ENCODE assay signal across 9 cellular contexts in the genomic region with DNA sequence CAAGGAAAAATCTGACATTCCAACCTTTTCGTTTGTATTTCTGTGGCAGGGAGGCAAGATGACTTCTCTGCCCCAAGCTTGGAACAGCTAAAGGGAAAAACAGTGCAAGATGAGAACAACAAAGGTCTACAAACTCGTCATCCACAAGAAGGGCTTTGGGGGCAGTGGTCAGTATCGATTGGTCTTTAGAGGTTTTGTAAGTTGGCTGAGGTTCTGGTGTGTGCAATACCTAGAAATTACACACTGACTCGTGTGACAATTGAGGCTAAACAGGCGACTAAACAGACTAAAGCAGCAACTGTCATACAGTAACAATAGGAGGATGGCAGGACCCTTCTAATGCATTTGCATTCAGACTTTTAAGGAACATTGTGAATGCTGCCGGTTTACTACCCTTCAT. TPM values are rescaled to one million over a fixed set of nuclear protein-coding genes. Genes with fewer than 3 reads are reported as not detected.
A peak's percentile ranks its signal among the peaks of the same experiment; 100 is the strongest.
DNase-seq lines count a peak whose midpoint lies in the region; ATAC-seq and TF ChIP-seq lines count a peak whose summit lies in the region.
"Had no signal": no experiment of that assay in that cellular context is flagged by ENCODE, and none has a peak within 500 bp of the region (broad histone marks: within the 10 kb centered on the region; RNA-seq: fewer than 3 reads in every experiment).

No MANE protein-coding gene starts in this region.

- H3K79me2 ChIP-seq in Karpas-422 (ENCODE audit: low read length), result peaks cover 37% of the 10 kb centered on the region

- peak overlapping the region; percentile 92 for H3K4me2 ChIP-seq in Karpas-422 (ENCODE audit: low read depth, low read length, poor library complexity, severe bottlenecking)

- CTCF ChIA-PET in naive thymus-derived CD4-positive, alpha-beta T cell (lab: Charles Lee), result interaction anchor here (0.7 kb wide), 1 partner anchor 84 kb away, joined by 5 read pairs; no protein-coding TSS in a partner anchor
- CTCF ChIA-PET in HEK293T (lab: Yijun Ruan, JAX), result no interaction called here

- H3K9me2 ChIP-seq in Karpas-422 (replicated peaks; ENCODE audit: insufficient read depth, low read length), result no peaks in the 10 kb centered on the region

- H4K20me1 ChIP-seq in Karpas-422 (ENCODE audit: insufficient read depth, low read depth, low read length), result no peaks in the 10 kb centered on the region

- TF ChIP-seq CTCF in BE2C (IDR thresholded peaks at IDR 0.05; ENCODE audit: low read depth, low read length) (no peak), choroid plexus epithelial cell (conservative IDR thresholded peaks at IDR 0.05; ENCODE audit: low read depth, low read length) (no peak)

- H3K36me3 ChIP-seq in BE2C, result peaks cover 4% of the 10 kb centered on the region; the same call in 1 of the 2 replicates
- H3K36me3 ChIP-seq in Karpas-422 (ENCODE audit: insufficient read depth, low read length), result peaks cover 13% of the 10 kb centered on the region
- H3K36me3 ChIP-seq in naive thymus-derived CD4-positive, alpha-beta T cell (ENCODE audit: control insufficient read depth in 2 of 3, insufficient read depth in 3 of 3, low read length in 3 of 3), result peaks cover 0 to 11% (median 4%) of the 10 kb centered on the region in 3 experiments

- intact Hi-C loops in naive thymus-derived CD4-positive, alpha-beta T cell (cut with micrococcal nuclease), result loop anchor here (1.0 to 10.0 kb wide), 14 partner anchors 78 to 1988 kb away; partner anchors contain the start of genes FBXO7 (in 2 of the 2), PES1 (in 2 of the 2), PIK3IP1 (in 2 of the 2) and DRG1 (in 1 of the 2)

- no peaks in the 10 kb centered on the region for H3K27me3 ChIP-seq in BE2C
- no peaks in the 10 kb centered on the region for H3K27me3 ChIP-seq in Karpas-422 (ENCODE audit: low read length)
- H3K27me3 ChIP-seq in naive thymus-derived CD4-positive, alpha-beta T cell (ENCODE audit: control insufficient read depth in 2 of 2, insufficient read depth in 2 of 2, low read length in 2 of 2), result no peaks in the 10 kb centered on the region

- peak overlapping the region; percentile 94 to 100 (median 98) for H3K27ac Mint-ChIP-seq in naive thymus-derived CD4-positive, alpha-beta T cell

- H3K36me3 Mint-ChIP-seq in naive thymus-derived CD4-positive, alpha-beta T cell, result peaks cover 0 to 4% (median 0%) of the 10 kb centered on the region in 5 donors

- H3K9me3 ChIP-seq in BE2C (no peaks in the 10 kb centered on the region), Karpas-422 (ENCODE audit: low read length) (no peaks in the 10 kb centered on the region)
- H3K9me3 ChIP-seq in naive thymus-derived CD4-positive, alpha-beta T cell (ENCODE audit: control insufficient read depth in 2 of 3, low read length in 3 of 3), result no peaks in the 10 kb centered on the region

- peaks cover 0 to 2% (median 0%) of the 10 kb centered on the region in 5 donors for H3K27me3 Mint-ChIP-seq in naive thymus-derived CD4-positive, alpha-beta T cell

- ATAC-seq in naive thymus-derived CD4-positive, alpha-beta T cell, result no peak
- ATAC-seq in GM19452 (IDR thresholded peaks at IDR 0.05; ENCODE audit: unreplicated experiment), result no peak

- H3K4me1 Mint-ChIP-seq in naive thymus-derived CD4-positive, alpha-beta T cell, result peaks cover 21 to 41% (median 38%) of the 10 kb centered on the region in 7 donors

- H3K4me3 ChIP-seq in BE2C (ENCODE audit: low read depth, low read length) (peak overlapping the region; percentile 86), Karpas-422 (ENCODE audit: low read length) (peak overlapping the region; percentile 92), choroid plexus epithelial cell (ENCODE audit: low read depth, low read length) (peak overlapping the region; percentile 77)
- H3K4me3 ChIP-seq in naive thymus-derived CD4-positive, alpha-beta T cell (ENCODE audit: low read length), result peak overlapping the region; percentile 65

- DNase-seq in BE2C (no peak), Karpas-422 (no peak), choroid plexus epithelial cell (ENCODE audit: low read depth) (no peak), COR-L47 (lab: John Stamatoyannopoulos, UW) (no peak), HEK293T (ENCODE audit: extremely low spot score) (no peak)
- no peak for DNase-seq in naive thymus-derived CD4-positive, alpha-beta T cell
- DNase-seq in activated CD4-positive, alpha-beta T cell treated with anti-CD3 and anti-CD28 coated beads for 48 hours, result no peak
- DNase-seq: NCI-H2029 treated with DMSO at 0.1 percent for 48 hours had no signal

- H3K9me3 Mint-ChIP-seq in naive thymus-derived CD4-positive, alpha-beta T cell, result peaks cover 0 to 3% (median 0%) of the 10 kb centered on the region in 11 donors

- peak overlapping the region; percentile 90 for H3K9ac ChIP-seq in Karpas-422 (ENCODE audit: low read length)

- peak overlapping the region; percentile 48; the same call in 1 of the 2 replicates for H3K27ac ChIP-seq in Karpas-422 (ENCODE audit: low read length)
- H3K27ac ChIP-seq in naive thymus-derived CD4-positive, alpha-beta T cell (ENCODE audit: low read depth, low read length), result peak overlapping the region; percentile 87

- POLR2A ChIA-PET in naive thymus-derived CD4-positive, alpha-beta T cell (lab: Charles Lee), result interaction anchor here (0.5 to 0.9 kb wide), 2 partner anchors 16 to 477 kb away, joined by 3 to 4 read pairs; no protein-coding TSS in a partner anchor
- POLR2A ChIA-PET in HEK293T (lab: Yijun Ruan, JAX), result no interaction called here

- no peak overlapping the region for H2AFZ ChIP-seq in Karpas-422 (ENCODE audit: low read length)

- H3K4me1 ChIP-seq in BE2C (peaks cover 9% of the 10 kb centered on the region), Karpas-422 (ENCODE audit: low read length) (peaks cover 39% of the 10 kb centered on the region)
- H3K4me1 ChIP-seq in naive thymus-derived CD4-positive, alpha-beta T cell (ENCODE audit: control insufficient read depth in 2 of 2, insufficient read depth in 2 of 2, low read length in 2 of 2), result peaks cover 20 to 22% of the 10 kb centered on the region in 2 donors

- H3K4me3 Mint-ChIP-seq in naive thymus-derived CD4-positive, alpha-beta T cell, result peak overlapping the region; percentile 83 to 96 (median 93)

TF ChIP-seq in HEK293T, 16 proteins besides CTCF, POLR2A, EP300 and RAD21:
- TF ChIP-seq ARNT (IDR thresholded peaks at IDR 0.05), result no peak
- TF ChIP-seq FOXA1 (IDR thresholded peaks at IDR 0.05), result no peak
- no peak for TF ChIP-seq NFRKB (IDR thresholded peaks at IDR 0.05)
- no peak for TF ChIP-seq FOXM1 (IDR thresholded peaks at IDR 0.05; ENCODE audit: borderline replicate concordance)
- no peak for TF ChIP-seq SP1 (IDR thresholded peaks at IDR 0.05)
- TF ChIP-seq ZNF384 (IDR thresholded peaks at IDR 0.05), result no peak
- TF ChIP-seq BHLHE40 (IDR thresholded peaks at IDR 0.05; ENCODE audit: borderline replicate concordance), result no peak
- no peak for TF ChIP-seq FOXK2 (IDR thresholded peaks at IDR 0.05)
- TF ChIP-seq LEF1 (IDR thresholded peaks at IDR 0.05; ENCODE audit: borderline replicate concordance), result no peak

RNA-seq across cellular contexts. Expression of gene DEPDC5, which starts 1.0 kb away (rescaled TPM):
- 15.1 TPM for polyA plus RNA-seq in BE2C (2012; ENCODE audit: insufficient read depth, insufficient read length, low read depth)
- total RNA-seq in Karpas-422 (2014; rRNA removed; shearing (Covaris generic); ENCODE audit: low replicate concordance), result 19.3 and 40.2 TPM in 2 replicates
- total RNA-seq in naive thymus-derived CD4-positive, alpha-beta T cell, result 10 to 100 TPM; 42.9 to 54.1 (median 44.2) TPM
- polyA plus RNA-seq in naive thymus-derived CD4-positive, alpha-beta T cell, result 10 to 100 TPM in 1 of 2 donors, 1 to 10 TPM in 1; 5.7 to 10.5 TPM

RNA-seq across cellular contexts. Expression of gene PRR14L, which starts 4.9 kb away (rescaled TPM):
- polyA plus RNA-seq in BE2C (2012; ENCODE audit: insufficient read depth, insufficient read length, low read depth), result 34.2 TPM
- total RNA-seq in Karpas-422 (2014; rRNA removed; shearing (Covaris generic); ENCODE audit: low replicate concordance), result 14.0 and 26.0 TPM in 2 replicates
- total RNA-seq in naive thymus-derived CD4-positive, alpha-beta T cell, result 10 to 100 TPM; 43.1 to 82.6 (median 66.9) TPM
- 10 to 100 TPM; 18.7 to 29.2 TPM for polyA plus RNA-seq in naive thymus-derived CD4-positive, alpha-beta T cell
